In the genomic region with DNA sequence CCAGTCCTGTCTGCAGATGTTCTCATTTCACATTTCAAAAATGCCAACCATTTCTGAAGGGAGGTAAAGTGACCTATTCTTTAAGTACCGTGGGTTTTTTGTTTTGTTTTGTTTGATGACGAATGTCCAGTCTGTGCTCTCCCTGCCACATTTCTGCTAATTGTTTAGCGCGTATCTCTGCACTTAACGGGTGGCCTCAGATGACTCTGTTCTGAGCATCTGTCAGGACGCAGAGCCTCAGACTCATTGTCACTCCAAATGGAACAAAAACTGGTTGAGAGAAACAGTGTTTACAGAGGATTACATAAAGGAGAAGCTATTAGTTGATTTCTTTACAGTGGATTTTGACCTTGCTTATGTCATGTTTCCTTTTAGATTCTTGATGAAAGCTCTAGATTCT, we compare ENCODE assay signal across 14 cellular contexts.
DNase-seq lines count a peak whose midpoint lies in the region.
"Had no signal": no experiment of that assay in that cellular context is flagged by ENCODE, and none has a peak within 500 bp of the region (broad histone marks: within the 10 kb centered on the region; RNA-seq: fewer than 3 reads in every experiment).

No MANE protein-coding gene starts in this region.

- DNase-seq in activated naive CD4-positive, alpha-beta T cell treated with anti-CD3 and anti-CD28 coated beads, Interleukin-2, amount 50 U/mL, for 16 hours, result no peak
- DNase-seq in NCI-H1694 (lab: John Stamatoyannopoulos, UW) (peak; percentile 80), NCI-H82 (lab: John Stamatoyannopoulos, UW) (peak; percentile 82), pons (ENCODE audit: low spot score) (peak; percentile 48), SIG-M5 (lab: John Stamatoyannopoulos, UW) (no peak)
- DNase-seq in stimulated activated CD8-positive, alpha-beta memory T cell treated with anti-CD3 and anti-CD28 coated beads, Interleukin-4, amount 100 ng/mL, for 48 hours, result no peak
- DNase-seq: activated CD4-positive, alpha-beta T cell treated with anti-CD3 and anti-CD28 coated beads for 48 hours; DMS79 treated with DMSO at 0.1 percent for 48 hours; mammary epithelial cell; NCI-H187; RPMI8226; stimulated activated CD4-positive, alpha-beta T cell treated with anti-CD3 and anti-CD28 coated beads, Interleukin-15, amount 100 ng/mL, for 24 hours had no signal

- H3K36me3 Mint-ChIP-seq in activated naive CD4-positive, alpha-beta T cell treated with anti-CD3 and anti-CD28 coated beads, Interleukin-2, amount 50 U/mL, for 24 hours, result peaks cover 6% of the 10 kb centered on the region

- no peak overlapping the region for H3K4me3 Mint-ChIP-seq in activated naive CD4-positive, alpha-beta T cell treated with anti-CD3 and anti-CD28 coated beads, Interleukin-2, amount 50 U/mL, for 24 hours
- H3K4me3 Mint-ChIP-seq: T-helper 2 cell treated with Interferon-gamma antibody and Interleukin-4, amounts not matched to agents 5 μg/mL and 100 μg/mL, for 36 hours had no signal

- H3K27me3 Mint-ChIP-seq in activated naive CD4-positive, alpha-beta T cell treated with anti-CD3 and anti-CD28 coated beads, Interleukin-2, amount 50 U/mL, for 24 hours, result no peaks in the 10 kb centered on the region

- H3K4me1 Mint-ChIP-seq in activated naive CD4-positive, alpha-beta T cell treated with anti-CD3 and anti-CD28 coated beads, Interleukin-2, amount 50 U/mL, for 24 hours, result peaks cover 3% of the 10 kb centered on the region

- peak overlapping the region; percentile 9 for H3K27ac Mint-ChIP-seq in activated naive CD4-positive, alpha-beta T cell treated with anti-CD3 and anti-CD28 coated beads, Interleukin-2, amount 50 U/mL, for 24 hours
- H3K27ac Mint-ChIP-seq: T-helper 2 cell treated with Interferon-gamma antibody and Interleukin-4, amounts not matched to agents 5 μg/mL and 100 μg/mL, for 36 hours had no signal

- H3K9me3 Mint-ChIP-seq in activated naive CD4-positive, alpha-beta T cell treated with anti-CD3 and anti-CD28 coated beads, Interleukin-2, amount 50 U/mL, for 24 hours, result no peaks in the 10 kb centered on the region
- H3K9me3 Mint-ChIP-seq: T-helper 2 cell treated with Interferon-gamma antibody and Interleukin-4, amounts not matched to agents 5 μg/mL and 100 μg/mL, for 36 hours had no signal

Comparison
In these comparisons a context has a peak if more than half of its experiments do, and no peak if none do; other contexts are left out.
1. DNase-seq: peak in NCI-H1694 (single experiment), NCI-H82 (single experiment) and pons (single experiment); none in activated naive CD4-positive, alpha-beta T cell treated with anti-CD3 and anti-CD28 coated beads, Interleukin-2, amount 50 U/mL, for 16 hours (single experiment), stimulated activated CD8-positive, alpha-beta memory T cell treated with anti-CD3 and anti-CD28 coated beads, Interleukin-4, amount 100 ng/mL, for 48 hours (single experiment) and SIG-M5 (single experiment).